Comparison of ENCODE assay signal across 1 cellular context in genomic region chr1:247211339-247211738, GRCh38.
TF ChIP-seq lines count a peak whose summit lies in the region.

No MANE protein-coding gene starts in this region.

TF ChIP-seq in GM12878, 131 proteins besides CTCF, POLR2A, EP300 and RAD21:
- TF ChIP-seq MLLT1 (IDR thresholded peaks at IDR 0.05): peak; percentile 46; the same call in 1 of the 2 replicates
- no peak for TF ChIP-seq CBX5 (IDR thresholded peaks at IDR 0.05; ENCODE audit: low read depth)
TF ChIP-seq in GM12878: peak in this region for 1.
